1 cellular context compared by ENCODE assay signal in the genomic region with DNA sequence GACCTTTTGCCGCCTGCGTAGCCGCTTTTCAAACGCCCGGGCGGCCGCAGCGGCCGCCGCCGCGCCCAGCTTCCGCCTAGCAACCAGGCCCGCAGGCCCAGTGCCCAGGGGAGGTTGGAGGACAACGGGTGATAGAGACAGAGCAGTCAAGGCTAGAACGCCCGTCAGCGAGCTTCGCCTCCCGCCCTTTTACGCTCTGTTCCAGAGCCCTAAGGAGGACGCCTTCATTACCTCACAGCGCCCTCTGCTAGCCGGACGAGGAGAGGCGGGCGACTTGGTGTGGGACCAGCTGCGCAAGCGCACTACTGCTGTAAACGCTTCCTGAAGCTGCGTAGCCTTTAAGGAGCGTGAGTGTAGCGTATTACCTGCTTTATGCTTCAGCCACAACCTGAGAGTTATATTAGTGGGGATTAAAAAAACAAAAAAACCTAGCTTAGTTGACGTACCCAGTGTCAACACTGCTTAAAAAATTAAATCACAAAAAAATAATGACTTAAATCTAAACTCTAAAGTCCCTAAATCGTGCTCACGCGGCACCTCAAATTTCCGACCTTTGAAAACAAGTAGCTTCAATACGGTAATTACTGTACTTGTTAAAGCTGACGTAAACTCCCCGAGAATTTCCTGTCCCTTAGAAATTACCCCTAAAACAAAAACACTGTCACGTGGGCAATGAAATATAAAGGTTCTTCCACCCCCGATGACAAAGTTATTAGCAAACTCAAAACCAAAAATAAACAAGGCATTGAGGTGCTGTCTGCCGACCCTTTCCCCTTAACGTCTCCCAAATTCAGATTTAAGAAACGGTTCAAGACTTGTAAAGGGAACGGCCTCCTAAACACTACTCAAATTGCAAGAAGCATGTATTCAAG.
TF ChIP-seq lines count a peak whose summit lies in the region.

A gene (minus strand): TSS at position 126 of the 872 bp plus-strand sequence. CDS start 405 bp downstream, outside the sequence.

TF ChIP-seq in HepG2, 621 proteins besides CTCF, POLR2A, EP300 and RAD21 (continued from another document and continues in another):
- TF ChIP-seq, protein P1, sequence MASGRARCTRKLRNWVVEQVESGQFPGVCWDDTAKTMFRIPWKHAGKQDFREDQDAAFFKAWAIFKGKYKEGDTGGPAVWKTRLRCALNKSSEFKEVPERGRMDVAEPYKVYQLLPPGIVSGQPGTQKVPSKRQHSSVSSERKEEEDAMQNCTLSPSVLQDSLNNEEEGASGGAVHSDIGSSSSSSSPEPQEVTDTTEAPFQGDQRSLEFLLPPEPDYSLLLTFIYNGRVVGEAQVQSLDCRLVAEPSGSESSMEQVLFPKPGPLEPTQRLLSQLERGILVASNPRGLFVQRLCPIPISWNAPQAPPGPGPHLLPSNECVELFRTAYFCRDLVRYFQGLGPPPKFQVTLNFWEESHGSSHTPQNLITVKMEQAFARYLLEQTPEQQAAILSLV (CRISPR knock-in tag; IDR thresholded peaks at IDR 0.05; ENCODE audit: borderline replicate concordance): no peak
- TF ChIP-seq MEF2D (CRISPR knock-in tag; IDR thresholded peaks at IDR 0.05) (peak; percentile 67; the same call in 1 of the 2 replicates), KDM6A (CRISPR knock-in tag; IDR thresholded peaks at IDR 0.05; ENCODE audit: low read depth) (no peak), ZFX (CRISPR knock-in tag; IDR thresholded peaks at IDR 0.05; ENCODE audit: low read depth) (peak; percentile 93), ARNTL (CRISPR knock-in tag; IDR thresholded peaks at IDR 0.05) (no peak), HMG20A (CRISPR knock-in tag; IDR thresholded peaks at IDR 0.05; ENCODE audit: borderline replicate concordance) (peak; percentile 50; the same call in 1 of the 2 replicates), HNF4A (CRISPR knock-in tag; IDR thresholded peaks at IDR 0.05) (no peak), KLF9 (CRISPR knock-in tag; IDR thresholded peaks at IDR 0.05; ENCODE audit: low read depth) (peak; percentile 42; the same call in 1 of the 2 replicates), BRCA1 (CRISPR knock-in tag; IDR thresholded peaks at IDR 0.05) (no peak), YY1 (IDR thresholded peaks at IDR 0.05; ENCODE audit: insufficient read depth, insufficient replicate concordance, low read depth, low read length) (peak; percentile 59), ZNF251 (CRISPR knock-in tag; IDR thresholded peaks at IDR 0.05) (no peak), ZNF253 (CRISPR knock-in tag; IDR thresholded peaks at IDR 0.05; ENCODE audit: borderline replicate concordance) (0 out of 2 replicates have a peak, but pooled peaks have one; percentile 48), PITX1 (CRISPR knock-in tag; IDR thresholded peaks at IDR 0.05) (peak; percentile 59; the same call in 1 of the 2 replicates), ZNF605 (CRISPR knock-in tag; IDR thresholded peaks at IDR 0.05) (peak; percentile 88; the same call in 1 of the 2 replicates), ZNF496 (CRISPR knock-in tag; IDR thresholded peaks at IDR 0.05; ENCODE audit: insufficient replicate concordance) (no peak), TARDBP (CRISPR knock-in tag; IDR thresholded peaks at IDR 0.05) (peak; percentile 88), ZNF20 (CRISPR knock-in tag; IDR thresholded peaks at IDR 0.05) (no peak), KDM3A (CRISPR knock-in tag; IDR thresholded peaks at IDR 0.05; ENCODE audit: low read depth) (no peak), ZZZ3 (CRISPR knock-in tag; IDR thresholded peaks at IDR 0.05; ENCODE audit: borderline replicate concordance) (no peak), NR2C2 (CRISPR knock-in tag; IDR thresholded peaks at IDR 0.05; ENCODE audit: borderline replicate concordance) (no peak; the same call in 1 of the 2 replicates), SRSF9 (IDR thresholded peaks at IDR 0.05; ENCODE audit: borderline replicate concordance, insufficient read depth, low read depth, low read length, poor library complexity, severe bottlenecking) (no peak), MIER2 (CRISPR knock-in tag; IDR thresholded peaks at IDR 0.05) (peak; percentile 61; the same call in 1 of the 2 replicates), NCOA1 (CRISPR knock-in tag; IDR thresholded peaks at IDR 0.05) (no peak; the same call in 1 of the 2 replicates), ZNF772 (CRISPR knock-in tag; IDR thresholded peaks at IDR 0.05) (peak; percentile 82), ZNF121 (CRISPR knock-in tag; IDR thresholded peaks at IDR 0.05) (peak; percentile 43; the same call in 1 of the 2 replicates), SIX4 (CRISPR knock-in tag; IDR thresholded peaks at IDR 0.05) (no peak; the same call in 1 of the 2 replicates), SMYD3 (CRISPR knock-in tag; IDR thresholded peaks at IDR 0.05) (peak; percentile 59; the same call in 1 of the 2 replicates), ZSCAN12 (CRISPR knock-in tag; IDR thresholded peaks at IDR 0.05) (no peak), HNRNPH1 (optimal IDR thresholded peaks at IDR 0.05; ENCODE audit: low read depth, low read length) (no peak), ZNF552 (CRISPR knock-in tag; IDR thresholded peaks at IDR 0.05; ENCODE audit: borderline replicate concordance) (peak; percentile 16; the same call in 1 of the 2 replicates), CAMTA2 (CRISPR knock-in tag; IDR thresholded peaks at IDR 0.05; ENCODE audit: borderline replicate concordance) (no peak; the same call in 1 of the 2 replicates), CCAR2 (optimal IDR thresholded peaks at IDR 0.05; ENCODE audit: low read depth, low read length) (no peak), MAFF (IDR thresholded peaks at IDR 0.05; ENCODE audit: low read depth, low read length) (no peak), CREM (IDR thresholded peaks at IDR 0.05) (peak; percentile 40), CREM (CRISPR knock-in tag; IDR thresholded peaks at IDR 0.05) (no peak), ZNF546 (CRISPR knock-in tag; conservative IDR thresholded peaks at IDR 0.05) (peak; percentile 82; the same call in 1 of the 2 replicates), SIX1 (CRISPR knock-in tag; IDR thresholded peaks at IDR 0.05; ENCODE audit: borderline replicate concordance) (no peak), MAFG (CRISPR knock-in tag; IDR thresholded peaks at IDR 0.05) (no peak), ELF4 (CRISPR knock-in tag; IDR thresholded peaks at IDR 0.05; ENCODE audit: borderline replicate concordance) (no peak; the same call in 1 of the 2 replicates), MAF1 (CRISPR knock-in tag; IDR thresholded peaks at IDR 0.05; ENCODE audit: borderline replicate concordance) (no peak), ZNF615 (CRISPR knock-in tag; IDR thresholded peaks at IDR 0.05; ENCODE audit: borderline replicate concordance) (no peak)
- TF ChIP-seq, protein P2, sequence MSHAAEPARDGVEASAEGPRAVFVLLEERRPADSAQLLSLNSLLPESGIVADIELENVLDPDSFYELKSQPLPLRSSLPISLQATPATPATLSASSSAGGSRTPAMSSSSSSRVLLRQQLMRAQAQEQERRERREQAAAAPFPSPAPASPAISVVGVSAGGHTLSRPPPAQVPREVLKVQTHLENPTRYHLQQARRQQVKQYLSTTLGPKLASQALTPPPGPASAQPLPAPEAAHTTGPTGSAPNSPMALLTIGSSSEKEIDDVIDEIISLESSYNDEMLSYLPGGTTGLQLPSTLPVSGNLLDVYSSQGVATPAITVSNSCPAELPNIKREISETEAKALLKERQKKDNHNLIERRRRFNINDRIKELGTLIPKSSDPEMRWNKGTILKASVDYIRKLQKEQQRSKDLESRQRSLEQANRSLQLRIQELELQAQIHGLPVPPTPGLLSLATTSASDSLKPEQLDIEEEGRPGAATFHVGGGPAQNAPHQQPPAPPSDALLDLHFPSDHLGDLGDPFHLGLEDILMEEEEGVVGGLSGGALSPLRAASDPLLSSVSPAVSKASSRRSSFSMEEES (CRISPR knock-in tag; IDR thresholded peaks at IDR 0.05): no peak
- TF ChIP-seq, protein P3, sequence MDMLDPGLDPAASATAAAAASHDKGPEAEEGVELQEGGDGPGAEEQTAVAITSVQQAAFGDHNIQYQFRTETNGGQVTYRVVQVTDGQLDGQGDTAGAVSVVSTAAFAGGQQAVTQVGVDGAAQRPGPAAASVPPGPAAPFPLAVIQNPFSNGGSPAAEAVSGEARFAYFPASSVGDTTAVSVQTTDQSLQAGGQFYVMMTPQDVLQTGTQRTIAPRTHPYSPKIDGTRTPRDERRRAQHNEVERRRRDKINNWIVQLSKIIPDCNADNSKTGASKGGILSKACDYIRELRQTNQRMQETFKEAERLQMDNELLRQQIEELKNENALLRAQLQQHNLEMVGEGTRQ (IDR thresholded peaks at IDR 0.05; ENCODE audit: low read depth, low read length): peak; percentile 35; the same call in 1 of the 2 replicates
- TF ChIP-seq, protein P3 (CRISPR knock-in tag; IDR thresholded peaks at IDR 0.05; ENCODE audit: borderline replicate concordance): peak; percentile 73
- TF ChIP-seq, protein P4, sequence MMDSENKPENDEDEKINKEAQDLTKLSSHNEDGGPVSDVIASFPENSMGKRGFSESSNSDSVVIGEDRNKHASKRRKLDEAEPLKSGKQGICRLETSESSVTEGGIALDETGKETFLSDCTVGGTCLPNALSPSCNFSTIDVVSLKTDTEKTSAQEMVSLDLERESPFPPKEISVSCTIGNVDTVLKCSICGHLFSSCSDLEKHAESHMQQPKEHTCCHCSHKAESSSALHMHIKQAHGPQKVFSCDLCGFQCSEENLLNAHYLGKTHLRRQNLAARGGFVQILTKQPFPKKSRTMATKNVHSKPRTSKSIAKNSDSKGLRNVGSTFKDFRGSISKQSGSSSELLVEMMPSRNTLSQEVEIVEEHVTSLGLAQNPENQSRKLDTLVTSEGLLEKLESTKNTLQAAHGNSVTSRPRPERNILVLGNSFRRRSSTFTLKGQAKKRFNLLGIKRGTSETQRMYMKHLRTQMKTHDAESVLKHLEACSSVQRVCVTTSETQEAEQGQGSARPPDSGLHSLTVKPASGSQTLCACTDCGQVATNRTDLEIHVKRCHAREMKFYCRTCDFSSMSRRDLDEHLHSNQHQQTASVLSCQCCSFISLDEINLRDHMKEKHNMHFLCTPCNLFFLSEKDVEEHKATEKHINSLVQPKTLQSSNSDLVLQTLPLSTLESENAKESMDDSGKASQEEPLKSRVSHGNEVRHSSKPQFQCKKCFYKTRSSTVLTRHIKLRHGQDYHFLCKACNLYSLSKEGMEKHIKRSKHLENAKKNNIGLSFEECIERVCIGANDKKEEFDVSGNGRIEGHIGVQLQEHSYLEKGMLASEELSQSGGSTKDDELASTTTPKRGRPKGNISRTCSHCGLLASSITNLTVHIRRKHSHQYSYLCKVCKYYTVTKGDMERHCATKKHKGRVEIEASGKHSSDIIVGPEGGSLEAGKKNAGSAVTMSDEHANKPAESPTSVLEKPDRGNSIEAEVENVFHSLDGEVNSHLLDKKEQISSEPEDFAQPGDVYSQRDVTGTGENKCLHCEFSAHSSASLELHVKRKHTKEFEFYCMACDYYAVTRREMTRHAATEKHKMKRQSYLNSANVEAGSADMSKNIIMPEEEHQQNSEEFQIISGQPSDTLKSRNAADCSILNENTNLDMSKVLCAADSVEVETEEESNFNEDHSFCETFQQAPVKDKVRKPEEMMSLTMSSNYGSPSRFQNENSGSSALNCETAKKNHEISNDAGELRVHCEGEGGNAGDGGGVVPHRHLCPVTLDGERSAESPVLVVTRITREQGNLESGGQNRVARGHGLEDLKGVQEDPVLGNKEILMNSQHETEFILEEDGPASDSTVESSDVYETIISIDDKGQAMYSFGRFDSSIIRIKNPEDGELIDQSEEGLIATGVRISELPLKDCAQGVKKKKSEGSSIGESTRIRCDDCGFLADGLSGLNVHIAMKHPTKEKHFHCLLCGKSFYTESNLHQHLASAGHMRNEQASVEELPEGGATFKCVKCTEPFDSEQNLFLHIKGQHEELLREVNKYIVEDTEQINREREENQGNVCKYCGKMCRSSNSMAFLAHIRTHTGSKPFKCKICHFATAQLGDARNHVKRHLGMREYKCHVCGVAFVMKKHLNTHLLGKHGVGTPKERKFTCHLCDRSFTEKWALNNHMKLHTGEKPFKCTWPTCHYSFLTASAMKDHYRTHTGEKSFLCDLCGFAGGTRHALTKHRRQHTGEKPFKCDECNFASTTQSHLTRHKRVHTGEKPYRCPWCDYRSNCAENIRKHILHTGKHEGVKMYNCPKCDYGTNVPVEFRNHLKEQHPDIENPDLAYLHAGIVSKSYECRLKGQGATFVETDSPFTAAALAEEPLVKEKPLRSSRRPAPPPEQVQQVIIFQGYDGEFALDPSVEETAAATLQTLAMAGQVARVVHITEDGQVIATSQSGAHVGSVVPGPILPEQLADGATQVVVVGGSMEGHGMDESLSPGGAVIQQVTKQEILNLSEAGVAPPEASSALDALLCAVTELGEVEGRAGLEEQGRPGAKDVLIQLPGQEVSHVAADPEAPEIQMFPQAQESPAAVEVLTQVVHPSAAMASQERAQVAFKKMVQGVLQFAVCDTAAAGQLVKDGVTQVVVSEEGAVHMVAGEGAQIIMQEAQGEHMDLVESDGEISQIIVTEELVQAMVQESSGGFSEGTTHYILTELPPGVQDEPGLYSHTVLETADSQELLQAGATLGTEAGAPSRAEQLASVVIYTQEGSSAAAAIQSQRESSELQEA (CRISPR knock-in tag; IDR thresholded peaks at IDR 0.05; ENCODE audit: not compliant biosample characterization): no peak
- TF ChIP-seq, protein P5, sequence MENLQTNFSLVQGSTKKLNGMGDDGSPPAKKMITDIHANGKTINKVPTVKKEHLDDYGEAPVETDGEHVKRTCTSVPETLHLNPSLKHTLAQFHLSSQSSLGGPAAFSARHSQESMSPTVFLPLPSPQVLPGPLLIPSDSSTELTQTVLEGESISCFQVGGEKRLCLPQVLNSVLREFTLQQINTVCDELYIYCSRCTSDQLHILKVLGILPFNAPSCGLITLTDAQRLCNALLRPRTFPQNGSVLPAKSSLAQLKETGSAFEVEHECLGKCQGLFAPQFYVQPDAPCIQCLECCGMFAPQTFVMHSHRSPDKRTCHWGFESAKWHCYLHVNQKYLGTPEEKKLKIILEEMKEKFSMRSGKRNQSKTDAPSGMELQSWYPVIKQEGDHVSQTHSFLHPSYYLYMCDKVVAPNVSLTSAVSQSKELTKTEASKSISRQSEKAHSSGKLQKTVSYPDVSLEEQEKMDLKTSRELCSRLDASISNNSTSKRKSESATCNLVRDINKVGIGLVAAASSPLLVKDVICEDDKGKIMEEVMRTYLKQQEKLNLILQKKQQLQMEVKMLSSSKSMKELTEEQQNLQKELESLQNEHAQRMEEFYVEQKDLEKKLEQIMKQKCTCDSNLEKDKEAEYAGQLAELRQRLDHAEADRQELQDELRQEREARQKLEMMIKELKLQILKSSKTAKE (CRISPR knock-in tag; IDR thresholded peaks at IDR 0.05; ENCODE audit: borderline replicate concordance): no peak
- TF ChIP-seq, protein P6, sequence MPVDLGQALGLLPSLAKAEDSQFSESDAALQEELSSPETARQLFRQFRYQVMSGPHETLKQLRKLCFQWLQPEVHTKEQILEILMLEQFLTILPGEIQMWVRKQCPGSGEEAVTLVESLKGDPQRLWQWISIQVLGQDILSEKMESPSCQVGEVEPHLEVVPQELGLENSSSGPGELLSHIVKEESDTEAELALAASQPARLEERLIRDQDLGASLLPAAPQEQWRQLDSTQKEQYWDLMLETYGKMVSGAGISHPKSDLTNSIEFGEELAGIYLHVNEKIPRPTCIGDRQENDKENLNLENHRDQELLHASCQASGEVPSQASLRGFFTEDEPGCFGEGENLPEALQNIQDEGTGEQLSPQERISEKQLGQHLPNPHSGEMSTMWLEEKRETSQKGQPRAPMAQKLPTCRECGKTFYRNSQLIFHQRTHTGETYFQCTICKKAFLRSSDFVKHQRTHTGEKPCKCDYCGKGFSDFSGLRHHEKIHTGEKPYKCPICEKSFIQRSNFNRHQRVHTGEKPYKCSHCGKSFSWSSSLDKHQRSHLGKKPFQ (CRISPR knock-in tag; IDR thresholded peaks at IDR 0.05; ENCODE audit: insufficient replicate concordance): no peak
